Comparison of ENCODE assay signal across 10 cellular contexts in genomic region chr17:75808905-75809621, GRCh38. TPM values are rescaled to one million over a fixed set of nuclear protein-coding genes. Genes with fewer than 3 reads are reported as not detected.
DNase-seq lines count a peak whose midpoint lies in the region; ATAC-seq, FAIRE-seq and TF ChIP-seq lines count a peak whose summit lies in the region.
"Had no signal": no experiment of that assay in that cellular context is flagged by ENCODE, and none has a peak within 500 bp of the region (broad histone marks: within the 10 kb centered on the region; RNA-seq: fewer than 3 reads in every experiment).

No MANE protein-coding gene starts in this region.

- no peak for TF ChIP-seq CTCF in natural killer cell (IDR thresholded peaks at IDR 0.05)

- H3K4me3 Mint-ChIP-seq in natural killer cell, result no peak overlapping the region
- H3K4me3 Mint-ChIP-seq in natural killer cell treated with Interleukin-12 subunit alpha and Interleukin-12 subunit beta and Interleukin-15 and Interleukin-18, amount 100 ng/mL, for 72 hours, result no peak overlapping the region
- H3K4me3 Mint-ChIP-seq in activated T-helper 2 cell treated with anti-CD3 and anti-CD28 coated beads, Interferon-gamma antibody, Interleukin-2, Interleukin-4, amounts not matched to agents 10 μg/mL and 5 μg/mL and 100 μg/mL, durations not matched to agents 14 hours and 24 hours and 36 hours (ENCODE audit: low read depth), result no peak overlapping the region
- H3K4me3 Mint-ChIP-seq: CD8-positive, alpha-beta memory T cell had no signal

- H3K36me3 Mint-ChIP-seq in natural killer cell, result no peaks in the 10 kb centered on the region
- no peaks in the 10 kb centered on the region for H3K36me3 Mint-ChIP-seq in natural killer cell treated with Interleukin-12 subunit alpha and Interleukin-12 subunit beta and Interleukin-15 and Interleukin-18, amount 100 ng/mL, for 72 hours
- peaks cover 15% of the 10 kb centered on the region for H3K36me3 Mint-ChIP-seq in activated T-helper 2 cell treated with anti-CD3 and anti-CD28 coated beads, Interferon-gamma antibody, Interleukin-2, Interleukin-4, amounts not matched to agents 10 μg/mL and 5 μg/mL and 100 μg/mL, durations not matched to agents 14 hours and 24 hours and 36 hours (ENCODE audit: low read depth)

- no peak for ATAC-seq in natural killer cell
- ATAC-seq in natural killer cell treated with Interleukin-12 subunit alpha and Interleukin-12 subunit beta and Interleukin-15 and Interleukin-18, amount 100 ng/mL, for 72 hours, result no peak
- ATAC-seq in HG02840 (IDR thresholded peaks at IDR 0.05; ENCODE audit: low FRiP score, unreplicated experiment), result no peak

- no peak for FAIRE-seq in GM19239 (lab: Jason Lieb, UNC)
- FAIRE-seq: endometrium had no signal

- no peaks in the 10 kb centered on the region for H3K27me3 Mint-ChIP-seq in natural killer cell (ENCODE audit: low read depth in 2 of 2)
- no peaks in the 10 kb centered on the region for H3K27me3 Mint-ChIP-seq in natural killer cell treated with Interleukin-12 subunit alpha and Interleukin-12 subunit beta and Interleukin-15 and Interleukin-18, amount 100 ng/mL, for 72 hours
- H3K27me3 Mint-ChIP-seq in activated T-helper 2 cell treated with anti-CD3 and anti-CD28 coated beads, Interferon-gamma antibody, Interleukin-2, Interleukin-4, amounts not matched to agents 10 μg/mL and 5 μg/mL and 100 μg/mL, durations not matched to agents 14 hours and 24 hours and 36 hours (ENCODE audit: low read depth), result no peaks in the 10 kb centered on the region
- H3K27me3 Mint-ChIP-seq: CD8-positive, alpha-beta memory T cell had no signal

- peaks cover 0 to 10% of the 10 kb centered on the region in 2 donors for H3K4me1 Mint-ChIP-seq in natural killer cell
- peaks cover 0 to 3% of the 10 kb centered on the region in 2 donors for H3K4me1 Mint-ChIP-seq in natural killer cell treated with Interleukin-12 subunit alpha and Interleukin-12 subunit beta and Interleukin-15 and Interleukin-18, amount 100 ng/mL, for 72 hours (ENCODE audit: low read depth in 2 of 2)
- H3K4me1 Mint-ChIP-seq in activated T-helper 2 cell treated with anti-CD3 and anti-CD28 coated beads, Interferon-gamma antibody, Interleukin-2, Interleukin-4, amounts not matched to agents 10 μg/mL and 5 μg/mL and 100 μg/mL, durations not matched to agents 14 hours and 24 hours and 36 hours (ENCODE audit: low read depth), result peaks cover 4% of the 10 kb centered on the region

- in situ Hi-C loops in KBM-7 (cut with MboI; ENCODE audit: low pct_unique_long_range_greater_than_20kb, low sequenced_read_pairs), result no loop called here

- H3K27ac Mint-ChIP-seq in natural killer cell, result peak overlapping the region; percentile 23 to 31
- H3K27ac Mint-ChIP-seq in natural killer cell treated with Interleukin-12 subunit alpha and Interleukin-12 subunit beta and Interleukin-15 and Interleukin-18, amount 100 ng/mL, for 72 hours, result peak overlapping the region in 1 of 2 donors; percentile 12
- peak overlapping the region; percentile 30 for H3K27ac Mint-ChIP-seq in activated T-helper 2 cell treated with anti-CD3 and anti-CD28 coated beads, Interferon-gamma antibody, Interleukin-2, Interleukin-4, amounts not matched to agents 10 μg/mL and 5 μg/mL and 100 μg/mL, durations not matched to agents 14 hours and 24 hours and 36 hours

- no peaks in the 10 kb centered on the region for H3K9me3 Mint-ChIP-seq in natural killer cell
- H3K9me3 Mint-ChIP-seq in natural killer cell treated with Interleukin-12 subunit alpha and Interleukin-12 subunit beta and Interleukin-15 and Interleukin-18, amount 100 ng/mL, for 72 hours, result no peaks in the 10 kb centered on the region
- no peaks in the 10 kb centered on the region for H3K9me3 Mint-ChIP-seq in activated T-helper 2 cell treated with anti-CD3 and anti-CD28 coated beads, Interferon-gamma antibody, Interleukin-2, Interleukin-4, amounts not matched to agents 10 μg/mL and 5 μg/mL and 100 μg/mL, durations not matched to agents 14 hours and 24 hours and 36 hours
- H3K9me3 Mint-ChIP-seq: CD8-positive, alpha-beta memory T cell had no signal

- peak overlapping the region; percentile 10 for H3K27ac ChIP-seq in layer of hippocampus (ENCODE audit: low read depth, low read length)

- intact Hi-C loops in natural killer cell (cut with micrococcal nuclease), result no loop called here
- intact Hi-C loops in activated T-helper 2 cell treated with anti-CD3 and anti-CD28 coated beads, Interferon-gamma antibody, Interleukin-2, Interleukin-4, amounts not matched to agents 10 μg/mL and 5 μg/mL and 100 μg/mL, durations not matched to agents 14 hours and 24 hours and 36 hours (cut with micrococcal nuclease), result no loop called here

- no peak for DNase-seq in natural killer cell
- DNase-seq in natural killer cell treated with Interleukin-12 subunit alpha and Interleukin-12 subunit beta and Interleukin-15 and Interleukin-18, amount 100 ng/mL, for 72 hours (ENCODE audit: low spot score), result no peak
- DNase-seq in activated T-helper 2 cell treated with anti-CD3 and anti-CD28 coated beads, Interferon-gamma antibody, Interleukin-2, Interleukin-4, amounts not matched to agents 10 μg/mL and 5 μg/mL and 100 μg/mL, durations not matched to agents 14 hours and 24 hours and 36 hours (ENCODE audit: low spot score), result no peak
- DNase-seq in GM19239 (ENCODE audit: insufficient read length, low spot score), result no peak
- no peak for DNase-seq in medulla oblongata (ENCODE audit: extremely low spot score)
- no peak for DNase-seq in KBM-7

- no peaks in the 10 kb centered on the region for H3K27me3 ChIP-seq in layer of hippocampus (ENCODE audit: control insufficient read depth, insufficient read depth, low read length)

RNA-seq across cellular contexts. Expression of gene UNK, which starts 24.5 kb away (rescaled TPM):
- 10 to 100 TPM; 44.2 to 51.3 (median 44.5) TPM for total RNA-seq in natural killer cell
- total RNA-seq in natural killer cell treated with Interleukin-12 subunit alpha and Interleukin-12 subunit beta and Interleukin-15 and Interleukin-18, amount 100 ng/mL, for 72 hours, result 10 to 100 TPM; 30.6 to 39.8 TPM
- total RNA-seq in activated T-helper 2 cell treated with anti-CD3 and anti-CD28 coated beads, Interferon-gamma antibody, Interleukin-2, Interleukin-4, amounts not matched to agents 10 μg/mL and 5 μg/mL and 100 μg/mL, durations not matched to agents 14 hours and 24 hours and 36 hours, result 26.8 and 30.1 TPM in 2 replicates

RNA-seq across cellular contexts. Expression of gene UNC13D, which starts 35.1 kb away (rescaled TPM):
- 100 to 1,000 TPM; 269 to 279 (median 277) TPM for total RNA-seq in natural killer cell
- 100 to 1,000 TPM; 270 to 289 TPM for total RNA-seq in natural killer cell treated with Interleukin-12 subunit alpha and Interleukin-12 subunit beta and Interleukin-15 and Interleukin-18, amount 100 ng/mL, for 72 hours
- 165 and 175 TPM in 2 replicates for total RNA-seq in activated T-helper 2 cell treated with anti-CD3 and anti-CD28 coated beads, Interferon-gamma antibody, Interleukin-2, Interleukin-4, amounts not matched to agents 10 μg/mL and 5 μg/mL and 100 μg/mL, durations not matched to agents 14 hours and 24 hours and 36 hours

RNA-seq across cellular contexts. Expression of gene GALK1, which starts 44.1 kb away (rescaled TPM):
- total RNA-seq in natural killer cell, result 10 to 100 TPM; 11.9 to 15.9 (median 12.6) TPM
- total RNA-seq in natural killer cell treated with Interleukin-12 subunit alpha and Interleukin-12 subunit beta and Interleukin-15 and Interleukin-18, amount 100 ng/mL, for 72 hours, result 10 to 100 TPM; 13.7 to 31.1 TPM
- total RNA-seq in activated T-helper 2 cell treated with anti-CD3 and anti-CD28 coated beads, Interferon-gamma antibody, Interleukin-2, Interleukin-4, amounts not matched to agents 10 μg/mL and 5 μg/mL and 100 μg/mL, durations not matched to agents 14 hours and 24 hours and 36 hours, result 55.4 and 63.7 TPM in 2 replicates

RNA-seq across cellular contexts. Expression of gene WBP2, which starts 46.1 kb away (rescaled TPM):
- 100 to 1,000 TPM in 1 of 3 donors, 10 to 100 TPM in 2; 81.1 to 106 (median 95.2) TPM for total RNA-seq in natural killer cell
- 100 to 1,000 TPM in 1 of 2 donors, 10 to 100 TPM in 1; 73.8 to 101 TPM for total RNA-seq in natural killer cell treated with Interleukin-12 subunit alpha and Interleukin-12 subunit beta and Interleukin-15 and Interleukin-18, amount 100 ng/mL, for 72 hours
- 79.3 and 80.7 TPM in 2 replicates for total RNA-seq in activated T-helper 2 cell treated with anti-CD3 and anti-CD28 coated beads, Interferon-gamma antibody, Interleukin-2, Interleukin-4, amounts not matched to agents 10 μg/mL and 5 μg/mL and 100 μg/mL, durations not matched to agents 14 hours and 24 hours and 36 hours
